12 cellular contexts compared by ENCODE assay signal in genomic region chr3:46932455-46933225, GRCh38. TPM values are rescaled to one million over a fixed set of nuclear protein-coding genes. Genes with fewer than 3 reads are reported as not detected.
A peak's percentile ranks its signal among the peaks of the same experiment; 100 is the strongest.
DNase-seq lines count a peak whose midpoint lies in the region; ATAC-seq, FAIRE-seq and TF ChIP-seq lines count a peak whose summit lies in the region.
"Had no signal": no experiment of that assay in that cellular context is flagged by ENCODE, and none has a peak within 500 bp of the region (broad histone marks: within the 10 kb centered on the region; RNA-seq: fewer than 3 reads in every experiment).

No MANE protein-coding gene starts in this region.

- peaks cover 27 to 38% of the 10 kb centered on the region in 2 donors for H3K36me3 Mint-ChIP-seq in CD14-positive monocyte

- H3K4me1 Mint-ChIP-seq in CD14-positive monocyte: peaks cover 96% of the 10 kb centered on the region

- H3K9me1 ChIP-seq in endothelial cell of umbilical vein (replicated peaks; ENCODE audit: control insufficient read depth, extremely low read depth, insufficient read depth, low read length): no peaks in the 10 kb centered on the region

- H3K4me1 ChIP-seq in PC-3 (ENCODE audit: insufficient read depth, low read length) (peaks cover 68% of the 10 kb centered on the region), endothelial cell of umbilical vein (ENCODE audit: control insufficient read depth, extremely low read depth, insufficient read depth, low read length) (peaks cover 73% of the 10 kb centered on the region), osteoblast (ENCODE audit: insufficient read depth, low read length) (peaks cover 56% of the 10 kb centered on the region)

- peak overlapping the region; percentile 91 to 98 (median 94) for H3K27ac Mint-ChIP-seq in CD14-positive monocyte

- dilution Hi-C loops in endothelial cell of umbilical vein (cut with MboI; ENCODE audit: extremely low pct_ligation_motif_present, low sequenced_read_pairs): no loop called here

- peaks cover 0 to 7% (median 3%) of the 10 kb centered on the region in 7 donors for H3K9me3 Mint-ChIP-seq in CD14-positive monocyte

- no peaks in the 10 kb centered on the region for H3K9me3 ChIP-seq in PC-3 (ENCODE audit: low read length)
- no peaks in the 10 kb centered on the region for H3K9me3 ChIP-seq in endothelial cell of umbilical vein (replicated peaks; ENCODE audit: control insufficient read depth, insufficient read depth, low read length)
- H3K9me3 ChIP-seq in osteoblast (ENCODE audit: low read depth, low read length): no peaks in the 10 kb centered on the region
- H3K9me3 ChIP-seq: SJCRH30 had no signal

- intact Hi-C loops in CD14-positive monocyte (cut with micrococcal nuclease) (loop anchor here in 1 of 2 donors (5.0 kb wide), 1 partner anchor 45 kb away; the partner anchor contains the start of genes CCDC12 and NBEAL2), PC-3 (cut with micrococcal nuclease) (no loop called here), endothelial cell of umbilical vein (cut with micrococcal nuclease) (no loop called here)

- peak overlapping the region; percentile 68 to 77 for H3K4me3 Mint-ChIP-seq in CD14-positive monocyte

- BruUV-seq in PC-3 (replicated peaks; lab: Mats Ljungman, UMichigan) (no TSS peak), endothelial cell of umbilical vein (replicated peaks; lab: Mats Ljungman, UMichigan) (no TSS peak)

- POLR2A ChIA-PET in PC-3 (lab: Charles Lee; ENCODE audit: unreplicated experiment): no interaction called here
- POLR2A ChIA-PET in endothelial cell of umbilical vein (lab: Charles Lee): no interaction called here

- TF ChIP-seq CTCF in CD14-positive monocyte (IDR thresholded peaks at IDR 0.05): no peak
- TF ChIP-seq CTCF in PC-3 (conservative IDR thresholded peaks at IDR 0.05; ENCODE audit: low read depth, low read length): no peak
- peak in 1 of 2 donors; percentile 13 for TF ChIP-seq CTCF in endothelial cell of umbilical vein (IDR thresholded peaks at IDR 0.05; ENCODE audit: extremely low read depth in 1 of 2, insufficient read depth in 1 of 2, low read depth in 1 of 2, low read length in 2 of 2)
- TF ChIP-seq CTCF in osteoblast (IDR thresholded peaks at IDR 0.05; ENCODE audit: extremely low read depth, low read depth, low read length): no peak

- ATAC-seq in PC-3 (no peak), GM21526 (IDR thresholded peaks at IDR 0.05; ENCODE audit: low FRiP score, unreplicated experiment) (no peak), GM19452 (IDR thresholded peaks at IDR 0.05; ENCODE audit: unreplicated experiment) (no peak)

- no peak for TF ChIP-seq POLR2A in endothelial cell of umbilical vein (IDR thresholded peaks at IDR 0.05; ENCODE audit: low read depth, low read length)

- no peaks in the 10 kb centered on the region for H3K27me3 ChIP-seq in PC-3 (ENCODE audit: low read length)
- no peaks in the 10 kb centered on the region for H3K27me3 ChIP-seq in endothelial cell of umbilical vein (ENCODE audit: control insufficient read depth in 2 of 2, insufficient read depth in 2 of 2, low read length in 2 of 2)
- no peaks in the 10 kb centered on the region for H3K27me3 ChIP-seq in osteoblast (ENCODE audit: insufficient read depth, low read length)
- H3K27me3 ChIP-seq: SJCRH30 had no signal

- H3K9ac ChIP-seq in PC-3 (ENCODE audit: low read length) (no peak overlapping the region), endothelial cell of umbilical vein (replicated peaks; ENCODE audit: extremely low read depth, insufficient read depth, low read length) (no peak overlapping the region)

- H4K20me1 ChIP-seq in PC-3 (ENCODE audit: low read length) (0 out of 2 replicates have a peak, but pooled peaks cover 17% of the 10 kb centered on the region), endothelial cell of umbilical vein (replicated peaks; ENCODE audit: control insufficient read depth, extremely low read depth, insufficient read depth, low read length) (no peaks in the 10 kb centered on the region), osteoblast (ENCODE audit: insufficient read depth, low read length) (peaks cover 27% of the 10 kb centered on the region)

- peaks cover 92% of the 10 kb centered on the region for H3K79me2 ChIP-seq in PC-3 (ENCODE audit: low read length)
- H3K79me2 ChIP-seq in endothelial cell of umbilical vein (ENCODE audit: control insufficient read depth, insufficient read depth, low read length): peaks cover 67% of the 10 kb centered on the region
- peaks cover 80% of the 10 kb centered on the region for H3K79me2 ChIP-seq in osteoblast (ENCODE audit: insufficient read depth, low read length)

- H3K4me2 ChIP-seq in PC-3 (ENCODE audit: low read length): peak overlapping the region; percentile 40
- no peak overlapping the region for H3K4me2 ChIP-seq in endothelial cell of umbilical vein (ENCODE audit: insufficient read depth, low read length)
- H3K4me2 ChIP-seq in osteoblast (ENCODE audit: insufficient read depth, low read length): no peak overlapping the region

- H2AFZ ChIP-seq in PC-3 (ENCODE audit: low read length) (no peak overlapping the region), endothelial cell of umbilical vein (ENCODE audit: low read depth, low read length) (no peak overlapping the region), osteoblast (ENCODE audit: low read length) (no peak overlapping the region)

- peak overlapping the region; percentile 51 for H3K27ac ChIP-seq in PC-3 (ENCODE audit: low read length)
- peak overlapping the region; percentile 26 for H3K27ac ChIP-seq in endothelial cell of umbilical vein (ENCODE audit: insufficient read depth, low read depth, low read length)
- peak overlapping the region; percentile 62 for H3K27ac ChIP-seq in osteoblast (ENCODE audit: low read depth, low read length)
- H3K27ac ChIP-seq: SJCRH30 had no signal

- CTCF ChIA-PET in PC-3 (lab: Charles Lee): interaction anchor here (1.0 kb wide), 1 partner anchor 66 kb away, joined by 4 read pairs; no protein-coding TSS in a partner anchor
- CTCF ChIA-PET in endothelial cell of umbilical vein (lab: Charles Lee): interaction anchor here (1.1 to 1.8 kb wide), 5 partner anchors 9 to 49 kb away, joined by 3 to 7 read pairs (median 4); no protein-coding TSS in a partner anchor

- H3K4me3 ChIP-seq in PC-3 (ENCODE audit: low read length) (no peak overlapping the region), endothelial cell of umbilical vein (replicated peaks in 1 of 3; ENCODE audit: insufficient read depth in 1 of 3, low read depth in 1 of 3, low read length in 3 of 3) (no peak overlapping the region), osteoblast (ENCODE audit: insufficient read depth, low read length) (no peak overlapping the region)
- H3K4me3 ChIP-seq: SJCRH30 had no signal

- peaks cover 10% of the 10 kb centered on the region for H3F3A ChIP-seq in PC-3 (ENCODE audit: low read length, unreplicated experiment)

- no peak for FAIRE-seq in endothelial cell of umbilical vein (lab: Jason Lieb, UNC)
- FAIRE-seq: islet of Langerhans had no signal

- DNase-seq in CD14-positive monocyte (ENCODE audit: low spot score): peak; percentile 42
- DNase-seq in PC-3: no peak
- DNase-seq in endothelial cell of umbilical vein (ENCODE audit: low read depth, low spot score): no peak
- DNase-seq in osteoblast (ENCODE audit: insufficient read length, low spot score, missing footprints): no peak
- no peak for DNase-seq in SW480 (ENCODE audit: low spot score)
- no peak for DNase-seq in DMS53 (lab: John Stamatoyannopoulos, UW)
- DNase-seq: amniotic stem cell, Kasumi-1 had no signal

- H3K9me2 ChIP-seq in PC-3 (replicated peaks; ENCODE audit: low read length): no peaks in the 10 kb centered on the region

- H3K36me3 ChIP-seq in PC-3 (ENCODE audit: low read depth, low read length) (peaks cover 30% of the 10 kb centered on the region), endothelial cell of umbilical vein (ENCODE audit: control insufficient read depth in 2 of 2, extremely low read depth in 1 of 2, insufficient read depth in 2 of 2, low read length in 2 of 2) (no peaks in the 10 kb centered on the region), osteoblast (ENCODE audit: insufficient read depth, low read length) (peaks cover 6% of the 10 kb centered on the region)

- no peaks in the 10 kb centered on the region for H3K27me3 Mint-ChIP-seq in CD14-positive monocyte (ENCODE audit: low read depth in 3 of 3)

RNA-seq across cellular contexts. Expression of gene CCDC12, which starts 43.9 kb away (rescaled TPM):
- polyA plus RNA-seq in CD14-positive monocyte (10 to 100 TPM; 50.1 to 55.8 TPM), endothelial cell of umbilical vein (31.2 and 35.1 TPM in 2 replicates)
- total RNA-seq in PC-3 (2014; rRNA removed) (44.2 and 67.8 TPM in 2 replicates), endothelial cell of umbilical vein (45.0 and 50.5 TPM in 2 replicates), osteoblast (17.4 and 20.6 TPM in 2 replicates)
- 48.1 and 49.0 TPM in 2 replicates for polyA plus RNA-seq in endothelial cell of umbilical vein (2011; cell fraction: cytosol; rRNA removed)
- 58.5 and 62.2 TPM in 2 replicates for polyA plus RNA-seq in endothelial cell of umbilical vein (2011; cell fraction: nucleus; rRNA removed)
- polyA plus RNA-seq in endothelial cell of umbilical vein (2012): 24.0 and 28.2 TPM in 2 replicates
- polyA minus RNA-seq in endothelial cell of umbilical vein: 64.5 and 73.4 TPM in 2 replicates
- polyA minus RNA-seq in endothelial cell of umbilical vein (2011; cell fraction: cytosol; rRNA and poly(A)+ RNA removed): 13.3 TPM
- polyA minus RNA-seq in endothelial cell of umbilical vein (2011; cell fraction: nucleus; rRNA and poly(A)+ RNA removed): 64.2 and 70.6 TPM in 2 replicates

RNA-seq across cellular contexts. Expression of gene NBEAL2, which starts 46.8 kb away (rescaled TPM):
- polyA plus RNA-seq in CD14-positive monocyte (10 to 100 TPM; 10.4 to 17.3 TPM), endothelial cell of umbilical vein (48.0 and 51.9 TPM in 2 replicates)
- total RNA-seq in PC-3 (2014; rRNA removed) (50.7 and 77.2 TPM in 2 replicates), endothelial cell of umbilical vein (84.7 and 90.1 TPM in 2 replicates), osteoblast (2.1 and 4.3 TPM in 2 replicates)
- polyA plus RNA-seq in endothelial cell of umbilical vein (2011; cell fraction: cytosol; rRNA removed): 18.2 and 22.1 TPM in 2 replicates
- polyA plus RNA-seq in endothelial cell of umbilical vein (2011; cell fraction: nucleus; rRNA removed): 329 and 436 TPM in 2 replicates
- polyA plus RNA-seq in endothelial cell of umbilical vein (2012): 38.7 and 46.6 TPM in 2 replicates
- 38.0 and 60.8 TPM in 2 replicates for polyA minus RNA-seq in endothelial cell of umbilical vein
- 8.8 TPM for polyA minus RNA-seq in endothelial cell of umbilical vein (2011; cell fraction: cytosol; rRNA and poly(A)+ RNA removed)
- 67.7 and 92.5 TPM in 2 replicates for polyA minus RNA-seq in endothelial cell of umbilical vein (2011; cell fraction: nucleus; rRNA and poly(A)+ RNA removed)

RNA-seq across cellular contexts. Expression of gene PTH1R, which starts 55.1 kb away (rescaled TPM):
- not detected for polyA plus RNA-seq in CD14-positive monocyte
- total RNA-seq in PC-3 (2014; rRNA removed): not detected in 2 replicates
- total RNA-seq in endothelial cell of umbilical vein: 0.46 and 0.65 TPM in 2 replicates
- polyA plus RNA-seq in endothelial cell of umbilical vein: 0.08 TPM in 1 of 2 replicates, not detected in the other
- 0.14 and 0.25 TPM in 2 replicates for polyA plus RNA-seq in endothelial cell of umbilical vein (2011; cell fraction: cytosol; rRNA removed)
- 0.15 and 0.30 TPM in 2 replicates for polyA plus RNA-seq in endothelial cell of umbilical vein (2011; cell fraction: nucleus; rRNA removed)
- 0.17 TPM in 1 of 2 replicates, not detected in the other for polyA plus RNA-seq in endothelial cell of umbilical vein (2012)
- not detected in 2 replicates for polyA minus RNA-seq in endothelial cell of umbilical vein
- not detected for polyA minus RNA-seq in endothelial cell of umbilical vein (2011; cell fraction: cytosol; rRNA and poly(A)+ RNA removed)
- not detected in 2 replicates for polyA minus RNA-seq in endothelial cell of umbilical vein (2011; cell fraction: nucleus; rRNA and poly(A)+ RNA removed)
- total RNA-seq in osteoblast: 0.29 and 0.36 TPM in 2 replicates
